Comparison of ENCODE assay signal across 1 cellular context in the genomic region with DNA sequence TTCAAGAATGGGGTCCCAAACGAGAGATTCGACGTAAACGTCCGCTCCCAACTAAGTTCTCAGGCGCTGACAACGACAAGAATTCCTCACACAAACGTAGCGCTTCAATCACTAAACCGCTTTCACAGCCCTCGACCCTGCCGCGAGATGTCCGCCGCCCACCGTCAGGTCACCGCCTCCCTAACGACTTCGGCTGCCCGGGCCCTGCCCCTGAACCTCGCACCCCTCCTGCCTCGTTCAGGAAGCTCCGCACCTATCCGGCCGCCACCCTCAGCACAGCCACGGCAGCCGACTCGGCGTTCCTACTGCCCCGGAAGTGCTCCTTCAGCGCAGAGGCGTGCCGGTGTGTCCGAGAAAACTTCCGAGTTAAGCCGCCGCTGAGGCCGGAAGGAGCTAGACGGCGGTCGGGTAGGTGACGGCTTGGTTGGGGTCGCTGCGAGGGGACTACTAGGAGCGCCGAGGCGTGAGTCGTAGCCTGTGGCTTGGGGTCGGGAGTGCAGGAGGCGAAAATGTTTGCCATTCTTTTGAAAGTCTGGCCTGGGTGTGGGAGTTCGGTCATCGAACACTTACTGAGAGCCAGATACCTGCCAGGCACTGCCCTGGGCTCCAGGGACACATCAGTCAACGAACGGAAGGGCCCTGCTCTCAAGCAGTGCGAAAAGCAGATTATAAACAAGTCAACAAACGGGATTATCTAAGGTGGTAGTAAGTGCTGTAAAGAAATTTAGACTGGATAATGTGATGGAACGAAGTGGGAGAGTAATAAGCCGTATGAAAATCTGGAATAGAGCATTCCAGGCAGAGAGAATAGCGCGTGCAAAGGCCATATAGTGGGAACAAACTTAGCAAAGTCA.
TF ChIP-seq lines count a peak whose summit lies in the region.

Gene FAM114A2 (minus strand): TSS at position 307 of the 854 bp plus-strand sequence. CDS start 3,957 bp downstream, outside the sequence.
Gene MFAP3 (plus strand): TSS at position 364 of the 854 bp plus-strand sequence. CDS start 10,756 bp downstream, outside the sequence.

TF ChIP-seq in HepG2, 621 proteins besides CTCF, POLR2A, EP300 and RAD21 (continued from another document and continues in another):
- no peak for TF ChIP-seq FLYWCH1 (CRISPR knock-in tag; IDR thresholded peaks at IDR 0.05)
- TF ChIP-seq HES4 (CRISPR knock-in tag; IDR thresholded peaks at IDR 0.05; ENCODE audit: borderline replicate concordance), result peak; percentile 93
- TF ChIP-seq KDM5B (CRISPR knock-in tag; IDR thresholded peaks at IDR 0.05; ENCODE audit: borderline replicate concordance), result peak; percentile 90; the same call in 1 of the 2 replicates
- TF ChIP-seq SRSF1 (optimal IDR thresholded peaks at IDR 0.05; ENCODE audit: low read depth, low read length), result peak; percentile 92
- peak; percentile 67; the same call in 1 of the 2 replicates for TF ChIP-seq POLR2AphosphoS2 (IDR thresholded peaks at IDR 0.05; ENCODE audit: low read depth, low read length)
- no peak for TF ChIP-seq TRIM24 (CRISPR knock-in tag; IDR thresholded peaks at IDR 0.05)
- TF ChIP-seq HNF1A (IDR thresholded peaks at IDR 0.05; ENCODE audit: low read depth), result no peak
- 0 out of 2 replicates have a peak, but pooled peaks have one; percentile 66 for TF ChIP-seq HNF1A (CRISPR knock-in tag; IDR thresholded peaks at IDR 0.05; ENCODE audit: borderline replicate concordance)
- TF ChIP-seq ZNF615 (CRISPR knock-in tag; IDR thresholded peaks at IDR 0.05; ENCODE audit: borderline replicate concordance), result no peak
- TF ChIP-seq, protein P1, sequence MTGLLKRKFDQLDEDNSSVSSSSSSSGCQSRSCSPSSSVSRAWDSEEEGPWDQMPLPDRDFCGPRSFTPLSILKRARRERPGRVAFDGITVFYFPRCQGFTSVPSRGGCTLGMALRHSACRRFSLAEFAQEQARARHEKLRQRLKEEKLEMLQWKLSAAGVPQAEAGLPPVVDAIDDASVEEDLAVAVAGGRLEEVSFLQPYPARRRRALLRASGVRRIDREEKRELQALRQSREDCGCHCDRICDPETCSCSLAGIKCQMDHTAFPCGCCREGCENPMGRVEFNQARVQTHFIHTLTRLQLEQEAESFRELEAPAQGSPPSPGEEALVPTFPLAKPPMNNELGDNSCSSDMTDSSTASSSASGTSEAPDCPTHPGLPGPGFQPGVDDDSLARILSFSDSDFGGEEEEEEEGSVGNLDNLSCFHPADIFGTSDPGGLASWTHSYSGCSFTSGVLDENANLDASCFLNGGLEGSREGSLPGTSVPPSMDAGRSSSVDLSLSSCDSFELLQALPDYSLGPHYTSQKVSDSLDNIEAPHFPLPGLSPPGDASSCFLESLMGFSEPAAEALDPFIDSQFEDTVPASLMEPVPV (CRISPR knock-in tag; IDR thresholded peaks at IDR 0.05), result peak; percentile 63; the same call in 1 of the 2 replicates
- TF ChIP-seq DPF2 (CRISPR knock-in tag; IDR thresholded peaks at IDR 0.05; ENCODE audit: borderline replicate concordance, low read depth), result 0 out of 2 replicates have a peak, but pooled peaks have one; percentile 18
- peak; percentile 98 for TF ChIP-seq PHF20 (CRISPR knock-in tag; IDR thresholded peaks at IDR 0.05)
- no peak for TF ChIP-seq ZFP62 (CRISPR knock-in tag; IDR thresholded peaks at IDR 0.05)
- peak; percentile 7 for TF ChIP-seq ZFP36 (IDR thresholded peaks at IDR 0.05; ENCODE audit: borderline replicate concordance, low read depth, low read length, partially characterized antibody)
- peak; percentile 61; the same call in 1 of the 2 replicates for TF ChIP-seq TBX3 (IDR thresholded peaks at IDR 0.05; ENCODE audit: borderline replicate concordance)
- TF ChIP-seq ZNF639 (CRISPR knock-in tag; conservative IDR thresholded peaks at IDR 0.05), result peak; percentile 87
- TF ChIP-seq TMF1 (CRISPR knock-in tag; IDR thresholded peaks at IDR 0.05; ENCODE audit: low read depth), result peak; percentile 78; the same call in 1 of the 2 replicates
- peak; percentile 68; the same call in 1 of the 2 replicates for TF ChIP-seq FOXO1 (CRISPR knock-in tag; IDR thresholded peaks at IDR 0.05)
- no peak for TF ChIP-seq ZNF24 (IDR thresholded peaks at IDR 0.05)
- TF ChIP-seq MAX (IDR thresholded peaks at IDR 0.05), result peak; percentile 90
- TF ChIP-seq, protein P2, sequence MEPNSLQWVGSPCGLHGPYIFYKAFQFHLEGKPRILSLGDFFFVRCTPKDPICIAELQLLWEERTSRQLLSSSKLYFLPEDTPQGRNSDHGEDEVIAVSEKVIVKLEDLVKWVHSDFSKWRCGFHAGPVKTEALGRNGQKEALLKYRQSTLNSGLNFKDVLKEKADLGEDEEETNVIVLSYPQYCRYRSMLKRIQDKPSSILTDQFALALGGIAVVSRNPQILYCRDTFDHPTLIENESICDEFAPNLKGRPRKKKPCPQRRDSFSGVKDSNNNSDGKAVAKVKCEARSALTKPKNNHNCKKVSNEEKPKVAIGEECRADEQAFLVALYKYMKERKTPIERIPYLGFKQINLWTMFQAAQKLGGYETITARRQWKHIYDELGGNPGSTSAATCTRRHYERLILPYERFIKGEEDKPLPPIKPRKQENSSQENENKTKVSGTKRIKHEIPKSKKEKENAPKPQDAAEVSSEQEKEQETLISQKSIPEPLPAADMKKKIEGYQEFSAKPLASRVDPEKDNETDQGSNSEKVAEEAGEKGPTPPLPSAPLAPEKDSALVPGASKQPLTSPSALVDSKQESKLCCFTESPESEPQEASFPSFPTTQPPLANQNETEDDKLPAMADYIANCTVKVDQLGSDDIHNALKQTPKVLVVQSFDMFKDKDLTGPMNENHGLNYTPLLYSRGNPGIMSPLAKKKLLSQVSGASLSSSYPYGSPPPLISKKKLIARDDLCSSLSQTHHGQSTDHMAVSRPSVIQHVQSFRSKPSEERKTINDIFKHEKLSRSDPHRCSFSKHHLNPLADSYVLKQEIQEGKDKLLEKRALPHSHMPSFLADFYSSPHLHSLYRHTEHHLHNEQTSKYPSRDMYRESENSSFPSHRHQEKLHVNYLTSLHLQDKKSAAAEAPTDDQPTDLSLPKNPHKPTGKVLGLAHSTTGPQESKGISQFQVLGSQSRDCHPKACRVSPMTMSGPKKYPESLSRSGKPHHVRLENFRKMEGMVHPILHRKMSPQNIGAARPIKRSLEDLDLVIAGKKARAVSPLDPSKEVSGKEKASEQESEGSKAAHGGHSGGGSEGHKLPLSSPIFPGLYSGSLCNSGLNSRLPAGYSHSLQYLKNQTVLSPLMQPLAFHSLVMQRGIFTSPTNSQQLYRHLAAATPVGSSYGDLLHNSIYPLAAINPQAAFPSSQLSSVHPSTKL (CRISPR knock-in tag; IDR thresholded peaks at IDR 0.05), result peak; percentile 82
- TF ChIP-seq, protein P3, sequence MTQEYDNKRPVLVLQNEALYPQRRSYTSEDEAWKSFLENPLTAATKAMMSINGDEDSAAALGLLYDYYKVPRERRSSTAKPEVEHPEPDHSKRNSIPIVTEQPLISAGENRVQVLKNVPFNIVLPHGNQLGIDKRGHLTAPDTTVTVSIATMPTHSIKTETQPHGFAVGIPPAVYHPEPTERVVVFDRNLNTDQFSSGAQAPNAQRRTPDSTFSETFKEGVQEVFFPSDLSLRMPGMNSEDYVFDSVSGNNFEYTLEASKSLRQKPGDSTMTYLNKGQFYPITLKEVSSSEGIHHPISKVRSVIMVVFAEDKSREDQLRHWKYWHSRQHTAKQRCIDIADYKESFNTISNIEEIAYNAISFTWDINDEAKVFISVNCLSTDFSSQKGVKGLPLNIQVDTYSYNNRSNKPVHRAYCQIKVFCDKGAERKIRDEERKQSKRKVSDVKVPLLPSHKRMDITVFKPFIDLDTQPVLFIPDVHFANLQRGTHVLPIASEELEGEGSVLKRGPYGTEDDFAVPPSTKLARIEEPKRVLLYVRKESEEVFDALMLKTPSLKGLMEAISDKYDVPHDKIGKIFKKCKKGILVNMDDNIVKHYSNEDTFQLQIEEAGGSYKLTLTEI (CRISPR knock-in tag; conservative IDR thresholded peaks at IDR 0.05), result no peak
- no peak; the same call in 1 of the 2 replicates for TF ChIP-seq SNAPC2 (CRISPR knock-in tag; IDR thresholded peaks at IDR 0.05)
- TF ChIP-seq, protein P4, sequence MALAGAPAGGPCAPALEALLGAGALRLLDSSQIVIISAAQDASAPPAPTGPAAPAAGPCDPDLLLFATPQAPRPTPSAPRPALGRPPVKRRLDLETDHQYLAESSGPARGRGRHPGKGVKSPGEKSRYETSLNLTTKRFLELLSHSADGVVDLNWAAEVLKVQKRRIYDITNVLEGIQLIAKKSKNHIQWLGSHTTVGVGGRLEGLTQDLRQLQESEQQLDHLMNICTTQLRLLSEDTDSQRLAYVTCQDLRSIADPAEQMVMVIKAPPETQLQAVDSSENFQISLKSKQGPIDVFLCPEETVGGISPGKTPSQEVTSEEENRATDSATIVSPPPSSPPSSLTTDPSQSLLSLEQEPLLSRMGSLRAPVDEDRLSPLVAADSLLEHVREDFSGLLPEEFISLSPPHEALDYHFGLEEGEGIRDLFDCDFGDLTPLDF (CRISPR knock-in tag; IDR thresholded peaks at IDR 0.05), result no peak
- TF ChIP-seq ZNF558 (CRISPR knock-in tag; IDR thresholded peaks at IDR 0.05; ENCODE audit: borderline replicate concordance), result 0 out of 2 replicates have a peak, but pooled peaks have one; percentile 73
- TF ChIP-seq SOX6 (IDR thresholded peaks at IDR 0.05), result no peak
- peak; percentile 69 for TF ChIP-seq SOX6 (CRISPR knock-in tag; IDR thresholded peaks at IDR 0.05)
- TF ChIP-seq ZBTB14 (CRISPR knock-in tag; IDR thresholded peaks at IDR 0.05), result no peak
- peak; percentile 61; the same call in 1 of the 2 replicates for TF ChIP-seq ZNF766 (CRISPR knock-in tag; IDR thresholded peaks at IDR 0.05; ENCODE audit: borderline replicate concordance)
- peak; percentile 94 for TF ChIP-seq SALL1 (CRISPR knock-in tag; IDR thresholded peaks at IDR 0.05)
- TF ChIP-seq FIP1L1 (IDR thresholded peaks at IDR 0.05; ENCODE audit: borderline replicate concordance, insufficient read depth, low read depth, low read length), result no peak
- TF ChIP-seq SIN3B (IDR thresholded peaks at IDR 0.05; ENCODE audit: low read length), result no peak; the same call in 1 of the 2 replicates
- no peak for TF ChIP-seq ZNF557 (CRISPR knock-in tag; IDR thresholded peaks at IDR 0.05)
- peak; percentile 85 for TF ChIP-seq ZFY (CRISPR knock-in tag; IDR thresholded peaks at IDR 0.05)
- peak; percentile 87 for TF ChIP-seq ZNF317 (CRISPR knock-in tag; IDR thresholded peaks at IDR 0.05)
- peak; percentile 94 for TF ChIP-seq ZNF747 (CRISPR knock-in tag; IDR thresholded peaks at IDR 0.05; ENCODE audit: borderline replicate concordance)
- TF ChIP-seq ZNF670 (CRISPR knock-in tag; IDR thresholded peaks at IDR 0.05; ENCODE audit: borderline replicate concordance), result peak; percentile 51; the same call in 1 of the 2 replicates
- TF ChIP-seq, protein P5, sequence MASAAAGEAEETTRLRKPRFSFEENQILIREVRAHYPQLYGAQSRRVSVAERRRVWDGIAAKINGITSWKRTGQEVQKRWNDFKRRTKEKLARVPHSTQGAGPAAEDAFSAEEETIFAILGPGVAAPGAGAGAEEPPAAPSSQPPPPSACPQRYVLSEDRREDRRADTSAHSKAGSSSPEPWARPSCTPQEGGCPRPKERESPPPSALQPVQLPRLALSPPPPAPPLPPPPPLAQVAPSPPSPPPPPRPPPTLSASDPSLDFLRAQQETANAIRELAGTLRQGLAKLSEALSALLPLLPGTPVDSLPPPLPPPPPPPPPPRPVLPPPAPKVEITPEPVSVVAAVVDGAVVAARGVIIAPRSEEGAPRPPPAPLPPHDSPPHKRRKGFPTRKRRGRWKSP (CRISPR knock-in tag; IDR thresholded peaks at IDR 0.05), result no peak
- no peak for TF ChIP-seq ZFP82 (CRISPR knock-in tag; IDR thresholded peaks at IDR 0.05; ENCODE audit: borderline replicate concordance)
- peak; percentile 87 for TF ChIP-seq ZNF451 (CRISPR knock-in tag; IDR thresholded peaks at IDR 0.05)
- peak; percentile 90 for TF ChIP-seq ELF3 (CRISPR knock-in tag; IDR thresholded peaks at IDR 0.05)
